8 cellular contexts compared by ENCODE assay signal in genomic region chr1:240149488-240150094, GRCh38. TPM values are rescaled to one million over a fixed set of nuclear protein-coding genes. Genes with fewer than 3 reads are reported as not detected.
A peak's percentile ranks its signal among the peaks of the same experiment; 100 is the strongest.
DNase-seq lines count a peak whose midpoint lies in the region; ATAC-seq and TF ChIP-seq lines count a peak whose summit lies in the region.

No MANE protein-coding gene starts in this region.

- H3K4me3 ChIP-seq in HFF-Myc (replicated peaks; ENCODE audit: low read depth, low read length): no peak overlapping the region

- H3K4me3 Mint-ChIP-seq in nephron: no peak overlapping the region

- in situ Hi-C loops in G401 (cut with HindIII; ENCODE audit: low sequenced_read_pairs): no loop called here

- no peaks in the 10 kb centered on the region for H3K36me3 Mint-ChIP-seq in nephron (ENCODE audit: low read depth)

- peaks cover 6% of the 10 kb centered on the region for H3K27me3 Mint-ChIP-seq in nephron (ENCODE audit: low read depth)

- no peak overlapping the region for H3K27ac Mint-ChIP-seq in nephron

- no peaks in the 10 kb centered on the region for H3K9me3 Mint-ChIP-seq in nephron

- ATAC-seq in GM19023 (IDR thresholded peaks at IDR 0.05; ENCODE audit: unreplicated experiment): no peak
- ATAC-seq in GM18873 (IDR thresholded peaks at IDR 0.05; ENCODE audit: low FRiP score, unreplicated experiment): no peak

- DNase-seq in G401 (ENCODE audit: low spot score) (peak; percentile 84), HFF-Myc (ENCODE audit: extremely low read depth, low read depth) (no peak), NCI-H748 (lab: John Stamatoyannopoulos, UW; ENCODE audit: unreplicated experiment) (peak; percentile 28), cerebellum (ENCODE audit: low spot score) (peak; percentile 62)
- no peak for DNase-seq in activated CD8-positive, alpha-beta memory T cell treated with anti-CD3 and anti-CD28 coated beads for 24 hours

- H3K4me1 Mint-ChIP-seq in nephron: no peaks in the 10 kb centered on the region

- TF ChIP-seq CTCF in HFF-Myc (IDR thresholded peaks at IDR 0.05; ENCODE audit: low read depth, low read length, missing control alignments): peak; percentile 60
- TF ChIP-seq CTCF in nephron (IDR thresholded peaks at IDR 0.05; ENCODE audit: unreplicated experiment in 3 of 3): peak; percentile 63 to 72 (median 67)

RNA-seq across cellular contexts. Expression of gene FMN2, which starts 57.9 kb away (rescaled TPM):
- not detected in 2 replicates for total RNA-seq in G401 (2014; rRNA removed; shearing (Covaris generic))
- total RNA-seq in cerebellum: 40.3 TPM

Comparison
In these comparisons a context has a peak if more than half of its experiments do, and no peak if none do; other contexts are left out.
1. DNase-seq: peak in G401 (single experiment), NCI-H748 (single experiment) and cerebellum (single experiment); none in HFF-Myc (single experiment) and activated CD8-positive, alpha-beta memory T cell treated with anti-CD3 and anti-CD28 coated beads for 24 hours (single experiment).
2. RNA of gene FMN2, which starts 57.9 kb away (total RNA-seq): 40.3 TPM in cerebellum (single experiment); not detected in G401; every median in the first group is over 10 times any median in the second.